Comparison of ENCODE assay signal across 11 cellular contexts in genomic region chr1:223175032-223175431, GRCh38. TPM values are rescaled to one million over a fixed set of nuclear protein-coding genes. Genes with fewer than 3 reads are reported as not detected.
DNase-seq lines count a peak whose midpoint lies in the region; ATAC-seq and TF ChIP-seq lines count a peak whose summit lies in the region.
"Had no signal": no experiment of that assay in that cellular context is flagged by ENCODE, and none has a peak within 500 bp of the region (broad histone marks: within the 10 kb centered on the region; RNA-seq: fewer than 3 reads in every experiment).

No MANE protein-coding gene starts in this region.

- DNase-seq in NCI-H510A treated with DMSO at 0.1 percent for 48 hours (lab: John Stamatoyannopoulos, UW) (peak; percentile 41), NCI-H510A (lab: John Stamatoyannopoulos, UW) (no peak), RWPE2 (ENCODE audit: low spot score) (no peak), right cardiac atrium (no peak), type B pancreatic cell (ENCODE audit: extremely low spot score, unreplicated experiment) (no peak), gastrocnemius medialis (no peak)
- DNase-seq in effector CD4-positive, alpha-beta T cell = no peak
- DNase-seq: NCI-H2029 had no signal

- H3K36me3 ChIP-seq in RWPE2 (ENCODE audit: low read depth) (no peaks in the 10 kb centered on the region), gastrocnemius medialis (no peaks in the 10 kb centered on the region)

- no peak overlapping the region for H3K27ac ChIP-seq in RWPE2 (ENCODE audit: poor library complexity, severe bottlenecking)
- H3K27ac ChIP-seq in right cardiac atrium (ENCODE audit: low read length) = no peak overlapping the region
- H3K27ac ChIP-seq in gastrocnemius medialis = no peak overlapping the region
- H3K27ac ChIP-seq: epithelial cell of prostate had no signal

- H3K4me3 Mint-ChIP-seq in type B pancreatic cell = no peak overlapping the region
- H3K4me3 Mint-ChIP-seq: activated naive CD4-positive, alpha-beta T cell treated with anti-CD3 and anti-CD28 coated beads, Interleukin-2, amount 50 U/mL, for 24 hours had no signal

- no peak for TF ChIP-seq POLR2A in gastrocnemius medialis (IDR thresholded peaks at IDR 0.05)

- H3K9me3 Mint-ChIP-seq in type B pancreatic cell = no peaks in the 10 kb centered on the region
- H3K9me3 Mint-ChIP-seq: activated naive CD4-positive, alpha-beta T cell treated with anti-CD3 and anti-CD28 coated beads, Interleukin-2, amount 50 U/mL, for 24 hours had no signal

- ATAC-seq in RWPE2 (ENCODE audit: low read depth) (peak; percentile 51; the same call in 1 of the 3 replicates), right cardiac atrium (peak; percentile 69 to 71), GM18858 (IDR thresholded peaks at IDR 0.05; ENCODE audit: unreplicated experiment) (no peak), gastrocnemius medialis (no peak)

- TF ChIP-seq CTCF in RWPE2 (IDR thresholded peaks at IDR 0.05; ENCODE audit: poor library complexity, severe bottlenecking) (peak; percentile 29), type B pancreatic cell (conservative IDR thresholded peaks at IDR 0.05) (peak; percentile 28), gastrocnemius medialis (IDR thresholded peaks at IDR 0.05 in 4 of 5, conservative IDR thresholded peaks at IDR 0.05 in 1 of 5) (no peak)

- intact Hi-C loops in right cardiac atrium (cut with DNase I) = no loop called here
- intact Hi-C loops in gastrocnemius medialis (cut with DNase I; ENCODE audit: low total_unique reads) = no loop called here

- H3K27me3 Mint-ChIP-seq in type B pancreatic cell = peaks cover 3% of the 10 kb centered on the region
- H3K27me3 Mint-ChIP-seq: activated naive CD4-positive, alpha-beta T cell treated with anti-CD3 and anti-CD28 coated beads, Interleukin-2, amount 50 U/mL, for 24 hours had no signal

- H3K4me1 Mint-ChIP-seq in type B pancreatic cell (ENCODE audit: unreplicated experiment) = peaks cover 8% of the 10 kb centered on the region

- H3K4me1 ChIP-seq in RWPE2 (ENCODE audit: insufficient read depth, poor library complexity, severe bottlenecking) (no peaks in the 10 kb centered on the region), right cardiac atrium (ENCODE audit: control insufficient read depth, insufficient read depth, low read length) (no peaks in the 10 kb centered on the region), gastrocnemius medialis (no peaks in the 10 kb centered on the region)

- H3K27ac Mint-ChIP-seq in type B pancreatic cell = no peak overlapping the region

- WGBS in right cardiac atrium = 57% methylated on average over 4 of the region's 4 CpGs

- H3K27me3 ChIP-seq in RWPE2 (ENCODE audit: insufficient read depth, poor library complexity, severe bottlenecking) (no peaks in the 10 kb centered on the region), right cardiac atrium (ENCODE audit: control insufficient read depth, insufficient read depth) (no peaks in the 10 kb centered on the region), gastrocnemius medialis (no peaks in the 10 kb centered on the region)

- no peaks in the 10 kb centered on the region for H3K9me3 ChIP-seq in RWPE2 (ENCODE audit: severe bottlenecking)
- H3K9me3 ChIP-seq in right cardiac atrium (ENCODE audit: control insufficient read depth, low read length) = no peaks in the 10 kb centered on the region
- no peaks in the 10 kb centered on the region for H3K9me3 ChIP-seq in gastrocnemius medialis

- no peak overlapping the region for H3K4me3 ChIP-seq in RWPE2 (ENCODE audit: severe bottlenecking)
- no peak overlapping the region for H3K4me3 ChIP-seq in right cardiac atrium (ENCODE audit: low read length)
- no peak overlapping the region for H3K4me3 ChIP-seq in gastrocnemius medialis

- in situ Hi-C loops in gastrocnemius medialis (cut with MboI; ENCODE audit: low sequenced_read_pairs in 4 of 4) = no loop called here

- no peaks in the 10 kb centered on the region for H3K36me3 Mint-ChIP-seq in type B pancreatic cell

RNA-seq across cellular contexts. Expression of gene TLR5, which starts 32.0 kb away (rescaled TPM):
- total RNA-seq in right cardiac atrium = 1 to 10 TPM; 2.0 to 6.8 (median 5.8) TPM
- 1.9 TPM for polyA plus RNA-seq in right cardiac atrium
- total RNA-seq in type B pancreatic cell (ENCODE audit: low replicate concordance) = 2.8 and 4.2 TPM in 2 replicates
- total RNA-seq in gastrocnemius medialis = 1 to 10 TPM in 2 of 4 donors, under 1 TPM in 2; 0.49 to 2.1 (median 1.3) TPM

Comparison
In these comparisons a context has a peak if more than half of its experiments do, and no peak if none do; other contexts are left out.
1. ATAC-seq: peak in RWPE2 (single experiment) and right cardiac atrium (2 of 2); none in GM18858 (single experiment) and gastrocnemius medialis (0 of 2).
2. CTCF ChIP-seq: peak in RWPE2 (single experiment) and type B pancreatic cell (single experiment); none in gastrocnemius medialis (0 of 5).